9 cellular contexts compared by ENCODE assay signal in the genomic region with DNA sequence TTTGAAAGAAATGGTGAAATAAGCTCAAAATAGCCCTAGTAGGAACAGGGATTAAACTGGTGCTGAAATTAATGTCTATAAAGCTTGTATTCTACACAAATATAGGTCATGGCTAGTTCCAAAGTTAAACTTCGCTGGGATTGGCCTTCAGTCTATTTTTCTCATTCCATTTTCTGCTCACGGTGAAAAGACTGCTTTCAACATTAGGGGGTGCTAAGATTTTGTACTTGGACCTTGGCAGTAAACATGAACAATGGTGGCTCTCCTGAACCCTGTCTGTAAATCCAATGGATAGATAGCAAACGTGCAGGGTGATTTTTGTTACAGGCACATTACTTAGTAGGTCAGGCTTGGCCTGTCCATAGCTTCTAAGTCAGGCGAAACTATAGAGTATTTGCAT. TPM values are rescaled to one million over a fixed set of nuclear protein-coding genes. Genes with fewer than 3 reads are reported as not detected.
DNase-seq lines count a peak whose midpoint lies in the region; ATAC-seq, FAIRE-seq and TF ChIP-seq lines count a peak whose summit lies in the region.
"Had no signal": no experiment of that assay in that cellular context is flagged by ENCODE, and none has a peak within 500 bp of the region (broad histone marks: within the 10 kb centered on the region; RNA-seq: fewer than 3 reads in every experiment).

No MANE protein-coding gene starts in this region.

- H3K4me3 ChIP-seq in Loucy (ENCODE audit: low read length, poor library complexity, severe bottlenecking) (no peak overlapping the region), K562 (no peak overlapping the region), breast epithelium (no peak overlapping the region)

- TF ChIP-seq EP300 in K562 (IDR thresholded peaks at IDR 0.05; ENCODE audit: low read length): no peak

- peak; percentile 64 for DNase-seq in EH (ENCODE audit: low read depth)
- peak in 2 of 4 experiments; percentile 17 to 45 for DNase-seq in K562 (ENCODE audit: extremely low read depth in 1 of 4, low spot score in 3 of 4)
- peak; percentile 60 for DNase-seq in myocyte (ENCODE audit: low read depth)
- no peak for DNase-seq in NCI-H2171 treated with DMSO at 0.1 percent for 48 hours (lab: John Stamatoyannopoulos, UW)
- no peak for DNase-seq in putamen (ENCODE audit: low spot score)
- DNase-seq in breast epithelium (ENCODE audit: low spot score in 2 of 2): no peak
- DNase-seq in NCI-H146 treated with DMSO at 0.1 percent for 48 hours (lab: John Stamatoyannopoulos, UW; ENCODE audit: unreplicated experiment): no peak

- H3K9me2 ChIP-seq in Loucy (replicated peaks; ENCODE audit: low read depth, low read length): no peaks in the 10 kb centered on the region

- H3K4me2 ChIP-seq in Loucy (ENCODE audit: low read depth, low read length, poor library complexity, severe bottlenecking) (no peak overlapping the region), K562 (ENCODE audit: insufficient read depth, low read length) (no peak overlapping the region)

- H3F3A ChIP-seq in Loucy (ENCODE audit: low read depth): no peaks in the 10 kb centered on the region

- no peak overlapping the region for H3K27ac ChIP-seq in K562 (ENCODE audit: extremely low read depth, low read depth, low read length)
- H3K27ac ChIP-seq in breast epithelium: no peak overlapping the region

- H3K79me2 ChIP-seq in Loucy (ENCODE audit: insufficient read depth, low read length) (no peaks in the 10 kb centered on the region), K562 (ENCODE audit: control insufficient read depth, insufficient read depth, low read length) (no peaks in the 10 kb centered on the region)

- H3K27me3 ChIP-seq in Loucy (ENCODE audit: insufficient read depth, low read length, poor library complexity, severe bottlenecking) (no peaks in the 10 kb centered on the region), K562 (ENCODE audit: control insufficient read depth in 2 of 2, insufficient read depth in 2 of 2, low read length in 2 of 2) (peaks cover 0 to 2% of the 10 kb centered on the region in 2 experiments; a peak in 2 of 5 replicates), breast epithelium (no peaks in the 10 kb centered on the region)

- ATAC-seq in K562: peak; percentile 71

- H3K9me1 ChIP-seq in K562 (ENCODE audit: control insufficient read depth, insufficient read depth, low read length): no peaks in the 10 kb centered on the region

- H3K36me3 ChIP-seq in Loucy (ENCODE audit: insufficient read depth, low read length): no peaks in the 10 kb centered on the region
- no peaks in the 10 kb centered on the region for H3K36me3 ChIP-seq in K562 (ENCODE audit: control insufficient read depth, insufficient read depth, low read length)
- no peaks in the 10 kb centered on the region for H3K36me3 ChIP-seq in breast epithelium

- in situ Hi-C loops in K562 (cut with MboI): no loop called here

- CTCF ChIA-PET in K562 (lab: Yijun Ruan, JAX; ENCODE audit: low intra/inter-chr PET ratio): interaction anchor here (0.9 to 1.2 kb wide), 3 partner anchors 25 to 404 kb away, joined by 3 to 4 read pairs (median 3); no protein-coding TSS in a partner anchor

- H2AFZ ChIP-seq in Loucy (ENCODE audit: low read length): no peak overlapping the region
- no peak overlapping the region for H2AFZ ChIP-seq in K562 (ENCODE audit: low read depth, low read length)

- intact Hi-C loops in K562 (cut with micrococcal nuclease): loop anchor here (5.0 kb wide), 1 partner anchor 39 kb away; no protein-coding TSS in a partner anchor
- intact Hi-C loops in breast epithelium (cut with DNase I; ENCODE audit: low total_unique reads): no loop called here

- H4K20me1 ChIP-seq in Loucy (ENCODE audit: insufficient read depth, low read length, poor library complexity, severe bottlenecking): no peaks in the 10 kb centered on the region
- no peaks in the 10 kb centered on the region for H4K20me1 ChIP-seq in K562 (replicated peaks; ENCODE audit: control insufficient read depth, insufficient read depth, low read length)

- no TSS peak for BruUV-seq in K562 (replicated peaks; lab: Mats Ljungman, UMichigan)

- H3K9me3 ChIP-seq in Loucy (ENCODE audit: insufficient read depth, low read depth, low read length) (no peaks in the 10 kb centered on the region), K562 (replicated peaks; ENCODE audit: control insufficient read depth, insufficient read depth, low read depth, low read length) (no peaks in the 10 kb centered on the region), breast epithelium (no peaks in the 10 kb centered on the region)

- H3K9ac ChIP-seq in Loucy (ENCODE audit: low read depth, low read length, poor library complexity, severe bottlenecking): no peak overlapping the region
- H3K9ac ChIP-seq in K562 (ENCODE audit: insufficient read depth in 1 of 2, low read depth in 2 of 2, low read length in 2 of 2): no peak overlapping the region

- peak; percentile 78 for FAIRE-seq in K562 (lab: Jason Lieb, UNC)
- FAIRE-seq: colon had no signal

- peak; percentile 74 to 79 for TF ChIP-seq RAD21 in K562 (CRISPR knock-in tag; conservative IDR thresholded peaks at IDR 0.05 in 1 of 2, IDR thresholded peaks at IDR 0.05 in 1 of 2)

- POLR2A ChIA-PET in K562 (lab: Yijun Ruan, JAX): interaction anchor here (1.6 kb wide), 1 partner anchor 377 kb away, joined by 6 read pairs; no protein-coding TSS in a partner anchor

- TF ChIP-seq POLR2A in K562 (conservative IDR thresholded peaks at IDR 0.05) (no peak), breast epithelium (IDR thresholded peaks at IDR 0.05) (no peak)

- no peaks in the 10 kb centered on the region for H3K4me1 ChIP-seq in Loucy (ENCODE audit: insufficient read depth, low read length, poor library complexity, severe bottlenecking)
- H3K4me1 ChIP-seq in K562 (replicated peaks in 1 of 2; ENCODE audit: control insufficient read depth in 2 of 2, insufficient read depth in 2 of 2, low read length in 2 of 2): no peaks in the 10 kb centered on the region
- no peaks in the 10 kb centered on the region for H3K4me1 ChIP-seq in breast epithelium

- WGBS in K562 (ENCODE audit: insufficient coverage, low coverage, missing lambda C conversion rate): 3% methylated on average over 4 of the region's 4 CpGs

- peak; percentile 77 for TF ChIP-seq CTCF in Loucy (conservative IDR thresholded peaks at IDR 0.05; ENCODE audit: low read length)
- TF ChIP-seq CTCF in K562 (IDR thresholded peaks at IDR 0.05 in 2 of 3, conservative IDR thresholded peaks at IDR 0.05 in 1 of 3; ENCODE audit: insufficient read depth in 2 of 3, low read depth in 1 of 3, low read length in 3 of 3): peak; percentile 29 to 71 (median 44); a peak in 4 of 6 replicates
- no peak for TF ChIP-seq CTCF in breast epithelium (IDR thresholded peaks at IDR 0.05)

TF ChIP-seq in K562, 482 proteins besides CTCF, POLR2A, EP300 and RAD21:
- 0 out of 2 replicates have a peak, but pooled peaks have one; percentile 23 for TF ChIP-seq SMC3 (conservative IDR thresholded peaks at IDR 0.05; ENCODE audit: insufficient read depth, low read depth, low read length)
- TF ChIP-seq CGGBP1 (CRISPR knock-in tag; IDR thresholded peaks at IDR 0.05): no peak
- TF ChIP-seq BHLHE40 (IDR thresholded peaks at IDR 0.05; ENCODE audit: low read length): 0 out of 2 replicates have a peak, but pooled peaks have one; percentile 10
- TF ChIP-seq, protein P1, sequence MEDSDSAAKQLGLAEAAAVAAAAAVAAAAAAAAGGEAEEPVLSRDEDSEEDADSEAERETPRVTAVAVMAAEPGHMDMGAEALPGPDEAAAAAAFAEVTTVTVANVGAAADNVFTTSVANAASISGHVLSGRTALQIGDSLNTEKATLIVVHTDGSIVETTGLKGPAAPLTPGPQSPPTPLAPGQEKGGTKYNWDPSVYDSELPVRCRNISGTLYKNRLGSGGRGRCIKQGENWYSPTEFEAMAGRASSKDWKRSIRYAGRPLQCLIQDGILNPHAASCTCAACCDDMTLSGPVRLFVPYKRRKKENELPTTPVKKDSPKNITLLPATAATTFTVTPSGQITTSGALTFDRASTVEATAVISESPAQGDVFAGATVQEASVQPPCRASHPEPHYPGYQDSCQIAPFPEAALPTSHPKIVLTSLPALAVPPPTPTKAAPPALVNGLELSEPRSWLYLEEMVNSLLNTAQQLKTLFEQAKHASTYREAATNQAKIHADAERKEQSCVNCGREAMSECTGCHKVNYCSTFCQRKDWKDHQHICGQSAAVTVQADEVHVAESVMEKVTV (CRISPR knock-in tag; IDR thresholded peaks at IDR 0.05): peak; percentile 50

RNA-seq across cellular contexts. Expression of gene RSU1, which starts 36.0 kb away (rescaled TPM):
- 20.2 and 20.9 TPM in 2 replicates for total RNA-seq in K562 (2011; cell fraction: chromatin; rRNA removed; ENCODE audit: low replicate concordance)
- 6.5 and 12.8 TPM in 2 replicates for total RNA-seq in K562 (2011; cell fraction: nucleolus; rRNA removed)
- 11.2 and 12.5 TPM in 2 replicates for total RNA-seq in K562 (2011; cell fraction: nucleoplasm; rRNA removed)
- total RNA-seq in K562 (2014; rRNA removed) (18.8 and 26.1 TPM in 2 replicates), K562 (2014; rRNA removed; fragmentation: Illumina TruSeq; extraction: Trizol) (28.7 and 28.9 TPM in 2 replicates), K562 (2015; rRNA removed; fragmentation: Illumina TruSeq; extraction: Trizol) (29.9 and 31.5 TPM in 2 replicates), K562 (2021) (27.7 and 29.1 TPM in 2 replicates), myocyte (57.1 and 63.4 TPM in 2 replicates), breast epithelium (10 to 100 TPM; 60.9 to 74.1 (median 63.6) TPM)
- polyA plus RNA-seq in K562 (2011; rRNA removed) (43.6 and 45.2 TPM in 2 replicates), K562 (2014; fragmentation: Illumina TruSeq; extraction: Trizol) (44.8 and 61.1 TPM in 2 replicates), K562 (2014; fragmentation: Nextera tagmentation; extraction: Ambion mirVana) (10 to 100 TPM; 60.0 to 67.3 TPM), K562 (2014; rRNA removed) (28.8 and 37.2 TPM in 2 replicates)
- polyA plus RNA-seq in K562 (2011; cell fraction: cytosol; rRNA removed): 33.6 and 39.3 TPM in 2 replicates
- polyA plus RNA-seq in K562 (2011; cell fraction: nucleus; rRNA removed): 13.3 and 17.7 TPM in 2 replicates
- polyA plus RNA-seq in K562 (2012): 25.3 and 34.6 TPM in 2 replicates
- 34.7 and 35.3 TPM in 2 replicates for polyA minus RNA-seq in K562 (2011; rRNA and poly(A)+ RNA removed)
- 13.1 and 19.8 TPM in 2 replicates for polyA minus RNA-seq in K562 (2011; cell fraction: cytosol; rRNA and poly(A)+ RNA removed)
- 4.3 and 9.9 TPM in 2 replicates for polyA minus RNA-seq in K562 (2011; cell fraction: nucleus; rRNA and poly(A)+ RNA removed)
- polyA plus RNA-seq in myocyte (2012): 87.1 TPM

Comparison
In these comparisons a context has a peak if more than half of its experiments do, and no peak if none do; other contexts are left out.
1. DNase-seq: peak in EH (single experiment) and myocyte (single experiment); none in NCI-H2171 treated with DMSO at 0.1 percent for 48 hours (single experiment), putamen (single experiment), breast epithelium (0 of 2) and NCI-H146 treated with DMSO at 0.1 percent for 48 hours (single experiment).
2. CTCF ChIP-seq: peak in Loucy (single experiment) and K562 (3 of 3); none in breast epithelium (0 of 3).